ENCODE assay signal across 28 cellular contexts in the genomic region with DNA sequence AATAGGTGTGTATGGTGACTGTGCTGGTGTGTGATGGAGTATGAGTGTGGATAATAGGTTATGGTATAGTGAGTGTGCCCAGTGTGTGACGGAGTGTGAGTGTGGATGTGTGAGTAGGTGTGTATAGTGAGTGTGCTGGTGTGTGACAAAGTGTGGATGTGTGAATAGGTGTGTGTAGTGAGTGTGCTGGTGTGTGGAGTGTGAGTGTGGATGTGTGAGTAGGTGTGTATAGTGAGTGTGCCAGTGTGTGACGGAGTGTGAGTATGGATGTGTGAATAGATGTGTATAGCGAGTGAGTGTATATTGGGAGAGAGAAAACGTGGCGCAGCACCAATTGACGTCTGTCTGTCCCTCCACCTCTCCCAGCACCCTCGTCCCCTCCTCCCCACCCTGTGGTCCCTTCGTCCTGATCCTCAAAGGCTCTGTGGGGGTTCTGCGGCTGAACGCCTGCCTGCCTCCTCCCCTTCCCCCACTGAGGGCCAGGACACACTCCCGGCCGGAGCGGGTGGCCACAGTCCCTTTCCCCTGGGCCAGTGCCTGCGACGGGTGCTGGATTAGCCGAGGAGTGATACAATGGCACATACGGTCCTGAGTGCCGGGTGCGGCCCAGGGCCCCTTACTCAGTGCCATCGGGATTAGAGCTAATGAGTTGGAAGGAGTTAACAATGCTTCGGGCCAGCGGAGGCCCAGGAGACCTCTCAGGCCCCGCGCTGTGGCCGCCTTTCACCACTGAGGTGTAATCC.
DNase-seq lines count a peak whose midpoint lies in the region; ATAC-seq and TF ChIP-seq lines count a peak whose summit lies in the region.
"Had no signal": no experiment of that assay in that cellular context is flagged by ENCODE, and none has a peak within 500 bp of the region (broad histone marks: within the 10 kb centered on the region; RNA-seq: fewer than 3 reads in every experiment).

No MANE protein-coding gene starts in this region.

- H3K9me3 ChIP-seq in HEK293 (ENCODE audit: control insufficient read depth, insufficient read depth, low read depth, low read length) (no peaks in the 10 kb centered on the region), WERI-Rb-1 (ENCODE audit: severe bottlenecking) (no peaks in the 10 kb centered on the region), iPS-18c (ENCODE audit: control insufficient read depth, insufficient read depth, low read length) (no peaks in the 10 kb centered on the region)
- H3K9me3 ChIP-seq: BLaER1, prostate gland, sigmoid colon, transverse colon had no signal

- H3K27me3 Mint-ChIP-seq in activated CD4-positive, alpha-beta memory T cell treated with anti-CD3 and anti-CD28 coated beads for 36 hours = no peaks in the 10 kb centered on the region
- H3K27me3 Mint-ChIP-seq: activated CD4-positive, alpha-beta T cell treated with anti-CD3 and anti-CD28 coated beads for 36 hours had no signal

- H3K36me3 Mint-ChIP-seq in activated CD4-positive, alpha-beta memory T cell treated with anti-CD3 and anti-CD28 coated beads for 36 hours = no peaks in the 10 kb centered on the region
- H3K36me3 Mint-ChIP-seq: mesothelial cell of epicardium had no signal

- no peaks in the 10 kb centered on the region for H3K9me3 Mint-ChIP-seq in activated CD4-positive, alpha-beta memory T cell treated with anti-CD3 and anti-CD28 coated beads for 36 hours
- H3K9me3 Mint-ChIP-seq: effector memory CD8-positive, alpha-beta T cell; mesothelial cell of epicardium had no signal

- H3K27me3 ChIP-seq in WERI-Rb-1 (ENCODE audit: insufficient read depth, low read depth, severe bottlenecking) = no peaks in the 10 kb centered on the region
- H3K27me3 ChIP-seq: BLaER1 had no signal

- POLR2A ChIA-PET in HEK293 (lab: Yijun Ruan, JAX) = no interaction called here
- POLR2A ChIA-PET in activated CD4-positive, alpha-beta memory T cell treated with anti-CD3 and anti-CD28 coated beads for 36 hours (lab: Charles Lee) = no interaction called here

- CTCF ChIA-PET in HEK293 (lab: Yijun Ruan, JAX) = interaction anchor here (0.7 kb wide), 1 partner anchor 255 kb away, joined by 4 read pairs; no protein-coding TSS in a partner anchor
- CTCF ChIA-PET in activated CD4-positive, alpha-beta memory T cell treated with anti-CD3 and anti-CD28 coated beads for 36 hours (lab: Charles Lee) = no interaction called here

- no peak for TF ChIP-seq CTCF in HEK293 (tag by site-specific recombination; IDR thresholded peaks at IDR 0.05)
- no peak for TF ChIP-seq CTCF in WERI-Rb-1 (IDR thresholded peaks at IDR 0.05; ENCODE audit: low read depth, low read length)

- no peak overlapping the region for H3K27ac ChIP-seq in HEK293 (ENCODE audit: extremely low read depth, low read depth, low read length)
- peak overlapping the region; percentile 78 for H3K27ac ChIP-seq in WERI-Rb-1
- H3K27ac ChIP-seq: prostate gland, sigmoid colon, transverse colon had no signal

- DNase-seq in WERI-Rb-1 (peak; percentile 77), retina (peak; percentile 79), NCI-H1417 (lab: John Stamatoyannopoulos, UW) (no peak)
- no peak for DNase-seq in activated CD4-positive, alpha-beta memory T cell treated with anti-CD3 and anti-CD28 coated beads for 36 hours
- DNase-seq: activated CD4-positive, alpha-beta T cell treated with anti-CD3 and anti-CD28 coated beads for 36 hours; activated CD8-positive, alpha-beta memory T cell treated with anti-CD3 and anti-CD28 coated beads for 24 hours; activated gamma-delta T cell; activated T-cell treated with anti-CD3 and anti-CD28 coated beads, Interleukin-2, amount 50 U/mL, for 1 hour; central memory CD4-positive, alpha-beta T cell; cortex of kidney; DMS153; effector memory CD8-positive, alpha-beta T cell; islet precursor cell; left ventricle myocardium superior; NCI-H1048; NCI-H1694; NCI-H510A treated with DMSO at 0.1 percent for 48 hours; nucleus accumbens; PC-3; sigmoid colon; stimulated activated CD4-positive, alpha-beta T cell treated with anti-CD3 and anti-CD28 coated beads, Interleukin-4, amount 100 ng/mL, for 1 hour; transverse colon had no signal

- H3K4me1 Mint-ChIP-seq in activated CD4-positive, alpha-beta memory T cell treated with anti-CD3 and anti-CD28 coated beads for 36 hours (ENCODE audit: low read depth) = peaks cover 16% of the 10 kb centered on the region

- H3K27ac Mint-ChIP-seq in activated CD4-positive, alpha-beta memory T cell treated with anti-CD3 and anti-CD28 coated beads for 36 hours = no peak overlapping the region
- H3K27ac Mint-ChIP-seq: activated CD4-positive, alpha-beta T cell treated with anti-CD3 and anti-CD28 coated beads for 36 hours; effector memory CD8-positive, alpha-beta T cell; mesothelial cell of epicardium had no signal

- no peak overlapping the region for H3K4me3 Mint-ChIP-seq in activated CD4-positive, alpha-beta memory T cell treated with anti-CD3 and anti-CD28 coated beads for 36 hours
- H3K4me3 Mint-ChIP-seq: activated CD4-positive, alpha-beta T cell treated with anti-CD3 and anti-CD28 coated beads for 36 hours; effector memory CD8-positive, alpha-beta T cell; mesothelial cell of epicardium had no signal

- ATAC-seq in HG02973 (IDR thresholded peaks at IDR 0.05; ENCODE audit: unreplicated experiment) = no peak
- ATAC-seq: activated CD4-positive, alpha-beta T cell treated with anti-CD3 and anti-CD28 coated beads for 36 hours; effector memory CD8-positive, alpha-beta T cell; left ventricle myocardium superior; PC-3 had no signal

- H3K36me3 ChIP-seq in HEK293 (ENCODE audit: control insufficient read depth in 2 of 2, insufficient read depth in 1 of 2, low read length in 2 of 2) = no peaks in the 10 kb centered on the region
- H3K36me3 ChIP-seq in WERI-Rb-1 = no peaks in the 10 kb centered on the region
- H3K36me3 ChIP-seq: BLaER1, prostate gland, sigmoid colon, transverse colon had no signal

- H3K4me3 ChIP-seq in HEK293 (ENCODE audit: low read depth, low read length) (no peak overlapping the region), WERI-Rb-1 (ENCODE audit: low read depth, low read length) (no peak overlapping the region), iPS-18c (ENCODE audit: insufficient read depth, low read depth, low read length) (peak overlapping the region; percentile 9; the same call in 1 of the 2 replicates)
- H3K4me3 ChIP-seq: BLaER1, prostate gland, sigmoid colon, transverse colon had no signal

- H3K4me1 ChIP-seq in HEK293 (ENCODE audit: control insufficient read depth, insufficient read depth, low read length) = no peaks in the 10 kb centered on the region
- H3K4me1 ChIP-seq: prostate gland, sigmoid colon, transverse colon had no signal

- intact Hi-C loops in activated CD4-positive, alpha-beta memory T cell treated with anti-CD3 and anti-CD28 coated beads for 36 hours (cut with micrococcal nuclease) = no loop called here

TF ChIP-seq in HEK293, 187 proteins besides CTCF, POLR2A, EP300 and RAD21:
- no peak for TF ChIP-seq ZNF843 (tag by site-specific recombination; IDR thresholded peaks at IDR 0.05)
- TF ChIP-seq, protein P1, sequence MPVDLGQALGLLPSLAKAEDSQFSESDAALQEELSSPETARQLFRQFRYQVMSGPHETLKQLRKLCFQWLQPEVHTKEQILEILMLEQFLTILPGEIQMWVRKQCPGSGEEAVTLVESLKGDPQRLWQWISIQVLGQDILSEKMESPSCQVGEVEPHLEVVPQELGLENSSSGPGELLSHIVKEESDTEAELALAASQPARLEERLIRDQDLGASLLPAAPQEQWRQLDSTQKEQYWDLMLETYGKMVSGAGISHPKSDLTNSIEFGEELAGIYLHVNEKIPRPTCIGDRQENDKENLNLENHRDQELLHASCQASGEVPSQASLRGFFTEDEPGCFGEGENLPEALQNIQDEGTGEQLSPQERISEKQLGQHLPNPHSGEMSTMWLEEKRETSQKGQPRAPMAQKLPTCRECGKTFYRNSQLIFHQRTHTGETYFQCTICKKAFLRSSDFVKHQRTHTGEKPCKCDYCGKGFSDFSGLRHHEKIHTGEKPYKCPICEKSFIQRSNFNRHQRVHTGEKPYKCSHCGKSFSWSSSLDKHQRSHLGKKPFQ (tag by site-specific recombination; IDR thresholded peaks at IDR 0.05) = peak; percentile 95
- no peak for TF ChIP-seq ZNF48 (tag by site-specific recombination; IDR thresholded peaks at IDR 0.05)
- no peak for TF ChIP-seq OVOL3 (tag by site-specific recombination; IDR thresholded peaks at IDR 0.05)
- TF ChIP-seq ZNF391 (tag by site-specific recombination; IDR thresholded peaks at IDR 0.05; ENCODE audit: borderline replicate concordance, low read depth) = no peak
- no peak for TF ChIP-seq ZNF266 (tag by site-specific recombination; IDR thresholded peaks at IDR 0.05; ENCODE audit: low read depth)
- no peak for TF ChIP-seq ZBTB1 (tag by site-specific recombination; IDR thresholded peaks at IDR 0.05)

Comparison
In these comparisons a context has a peak if more than half of its experiments do, and no peak if none do; other contexts are left out.
1. DNase-seq: peak in WERI-Rb-1 (single experiment) and retina (single experiment); none in NCI-H1417 (0 of 3) and activated CD4-positive, alpha-beta memory T cell treated with anti-CD3 and anti-CD28 coated beads for 36 hours (single experiment).